ENCODE assay signal across 20 cellular contexts in the genomic region with DNA sequence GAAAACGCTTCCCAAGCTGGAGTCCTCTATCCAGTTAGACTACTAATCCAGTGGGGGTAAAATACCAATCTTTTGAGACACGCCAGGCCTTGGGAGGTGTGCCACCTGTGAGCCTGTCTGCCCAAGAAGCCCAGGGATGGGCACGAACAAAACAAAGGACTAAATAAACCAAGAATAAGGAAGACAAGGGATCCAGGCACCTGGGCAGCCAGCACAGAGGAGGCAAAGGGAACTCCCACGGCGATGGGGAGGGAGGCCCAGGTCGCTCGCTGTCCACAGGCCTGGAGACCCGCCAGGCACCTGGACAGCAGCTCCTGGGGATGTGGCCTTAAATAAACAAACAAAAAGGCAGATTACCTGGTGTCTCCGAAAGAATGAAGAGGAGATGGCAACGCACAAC. TPM values are rescaled to one million over a fixed set of nuclear protein-coding genes. Genes with fewer than 3 reads are reported as not detected.
DNase-seq lines count a peak whose midpoint lies in the region; ATAC-seq, FAIRE-seq and TF ChIP-seq lines count a peak whose summit lies in the region.
"Had no signal": no experiment of that assay in that cellular context is flagged by ENCODE, and none has a peak within 500 bp of the region (broad histone marks: within the 10 kb centered on the region; RNA-seq: fewer than 3 reads in every experiment).

No MANE protein-coding gene starts in this region.

- peaks cover 64% of the 10 kb centered on the region for H3K4me1 ChIP-seq in HepG2 (ENCODE audit: insufficient read depth, low read length)
- H3K4me1 ChIP-seq in subcutaneous abdominal adipose tissue (ENCODE audit: control insufficient read depth in 5 of 5, insufficient read depth in 5 of 5, low read length in 5 of 5) = peaks cover 2 to 43% (median 30%) of the 10 kb centered on the region in 5 donors
- H3K4me1 ChIP-seq in right atrium auricular region = peaks cover 0 to 6% of the 10 kb centered on the region in 2 donors

- CTCF ChIA-PET in HepG2 (lab: Yijun Ruan, JAX; ENCODE audit: low intra/inter-chr PET ratio, low total read pairs) = no interaction called here

- H2AFZ ChIP-seq in HepG2 (ENCODE audit: low read length) = no peak overlapping the region

- TF ChIP-seq CTCF in HepG2 (CRISPR knock-in tag; IDR thresholded peaks at IDR 0.05) = no peak
- TF ChIP-seq CTCF in right atrium auricular region (IDR thresholded peaks at IDR 0.05) = no peak

- DNase-seq in H7 = peak; percentile 18
- DNase-seq in NCI-H146 treated with DMSO at 0.1 percent for 48 hours (lab: John Stamatoyannopoulos, UW; ENCODE audit: unreplicated experiment) = peak; percentile 37
- DNase-seq in HepG2 (ENCODE audit: low spot score) = no peak
- DNase-seq in right atrium auricular region (ENCODE audit: low spot score) = no peak
- no peak for DNase-seq in SHP77 (lab: John Stamatoyannopoulos, UW)
- DNase-seq: DMS 273 treated with DMSO at 0.1 percent for 48 hours, DND-41, H9, KBM-7, MV-4-11, NCI-H1417, NCI-H1930, NCI-H226, NCI-H524, NCI-H82, SW 1271 had no signal

- TF ChIP-seq EP300 in HepG2 (IDR thresholded peaks at IDR 0.05; ENCODE audit: low read depth in 2 of 2, low read length in 2 of 2) = no peak
- no peak for TF ChIP-seq EP300 in HepG2 (CRISPR knock-in tag; IDR thresholded peaks at IDR 0.05; ENCODE audit: borderline replicate concordance)

- H3K27ac ChIP-seq in HepG2 (ENCODE audit: extremely low read length, insufficient read depth, low read length) (no peak overlapping the region), subcutaneous abdominal adipose tissue (ENCODE audit: low read depth, low read length) (peak overlapping the region; percentile 68), right atrium auricular region (no peak overlapping the region)

- no peak for TF ChIP-seq RAD21 in HepG2 (CRISPR knock-in tag; IDR thresholded peaks at IDR 0.05)

- H3K36me3 ChIP-seq in H7 (replicated peaks; ENCODE audit: control insufficient read depth, insufficient read depth, low read length) (no peaks in the 10 kb centered on the region), HepG2 (replicated peaks in 1 of 2; ENCODE audit: control insufficient read depth in 1 of 2, insufficient read depth in 2 of 2, low read length in 2 of 2) (peaks cover 0 to 26% of the 10 kb centered on the region in 2 experiments; a peak in 2 of 5 replicates), subcutaneous abdominal adipose tissue (ENCODE audit: control insufficient read depth in 5 of 5, insufficient read depth in 5 of 5, low read length in 5 of 5) (peaks cover 0 to 2% (median 0%) of the 10 kb centered on the region in 5 donors), right atrium auricular region (no peaks in the 10 kb centered on the region)

- H3K9me3 ChIP-seq in HepG2 (ENCODE audit: low read length) = no peaks in the 10 kb centered on the region
- H3K9me3 ChIP-seq in subcutaneous abdominal adipose tissue (ENCODE audit: control insufficient read depth in 5 of 5, low read length in 5 of 5) = no peaks in the 10 kb centered on the region
- no peaks in the 10 kb centered on the region for H3K9me3 ChIP-seq in right atrium auricular region

- 93% methylated on average over 10 of the region's 10 CpGs for WGBS in HepG2 (ENCODE audit: low lambda C conversion rate)

- no peak for ATAC-seq in HepG2
- no peak for ATAC-seq in HG02623 (IDR thresholded peaks at IDR 0.05; ENCODE audit: unreplicated experiment)
- ATAC-seq: Panc1 had no signal

- H3K4me3 ChIP-seq in H7 (ENCODE audit: insufficient read depth, low read depth, low read length) (no peak overlapping the region), HepG2 (replicated peaks in 1 of 3; ENCODE audit: insufficient read depth in 1 of 3, low read depth in 2 of 3, low read length in 3 of 3) (no peak overlapping the region), subcutaneous abdominal adipose tissue (ENCODE audit: low read depth in 1 of 5, low read length in 5 of 5) (no peak overlapping the region), right atrium auricular region (no peak overlapping the region)

- peaks cover 24% of the 10 kb centered on the region for H3K79me2 ChIP-seq in HepG2 (ENCODE audit: insufficient read depth, low read length)

- no peak overlapping the region for H3K4me2 ChIP-seq in HepG2 (ENCODE audit: low read depth, low read length)

- in situ Hi-C loops in HepG2 (cut with HindIII; ENCODE audit: extremely low pct_ligation_motif_present, low pct_unique_long_range_greater_than_20kb) = no loop called here

- BruUV-seq in HepG2 (replicated peaks; lab: Mats Ljungman, UMichigan) = no TSS peak

- intact Hi-C loops in HepG2 (cut with micrococcal nuclease; ENCODE audit: unreplicated experiment) = no loop called here

- FAIRE-seq in HepG2 (lab: Jason Lieb, UNC) = no peak
- FAIRE-seq: G401.6 had no signal

- H3K27me3 ChIP-seq in H7 (ENCODE audit: control insufficient read depth, insufficient read depth, low read length) (no peaks in the 10 kb centered on the region), HepG2 (ENCODE audit: control insufficient read depth in 1 of 2, insufficient read depth in 2 of 2, low read length in 2 of 2) (no peaks in the 10 kb centered on the region), subcutaneous abdominal adipose tissue (ENCODE audit: control insufficient read depth in 5 of 5, insufficient read depth in 4 of 5, low read length in 5 of 5) (no peaks in the 10 kb centered on the region), right atrium auricular region (no peaks in the 10 kb centered on the region)

- H4K20me1 ChIP-seq in HepG2 (ENCODE audit: insufficient read depth, low read length) = peaks cover 13% of the 10 kb centered on the region; the same call in 1 of the 2 replicates

- POLR2A ChIA-PET in HepG2 (lab: Yijun Ruan, JAX) = no interaction called here

- H3K9ac ChIP-seq in HepG2 (ENCODE audit: insufficient read depth, low read depth, low read length) = no peak overlapping the region
- no peak overlapping the region for H3K9ac ChIP-seq in subcutaneous abdominal adipose tissue (ENCODE audit: low read length in 5 of 5)

- TF ChIP-seq POLR2A in HepG2 (IDR thresholded peaks at IDR 0.05; ENCODE audit: insufficient read depth in 1 of 2, low read depth in 2 of 2, low read length in 2 of 2) = no peak

TF ChIP-seq in HepG2, 621 proteins besides CTCF, POLR2A, EP300 and RAD21 (continues in another document):
- TF ChIP-seq ZNF782 (CRISPR knock-in tag; IDR thresholded peaks at IDR 0.05; ENCODE audit: borderline replicate concordance) = no peak
- TF ChIP-seq SETDB1 (CRISPR knock-in tag; IDR thresholded peaks at IDR 0.05; ENCODE audit: borderline replicate concordance) = no peak
- no peak for TF ChIP-seq ARNT (IDR thresholded peaks at IDR 0.05)

RNA-seq across cellular contexts. Expression of gene LRFN4, which starts 31.4 kb away (rescaled TPM):
- 62.5 and 65.4 TPM in 2 replicates for total RNA-seq in H7 (2014; rRNA removed; shearing (Covaris generic))
- 4.4 and 6.8 TPM in 2 replicates for total RNA-seq in HepG2 (2016; rRNA removed; fragmentation: Illumina TruSeq; extraction: Trizol)
- 1.1 TPM in 2 replicates for total RNA-seq in HepG2 (2016; cell fraction: cytosol; rRNA removed; fragmentation: Illumina TruSeq; extraction: Trizol; ENCODE audit: low read depth)
- total RNA-seq in HepG2 (2016; cell fraction: insoluble cytoplasmic fraction; rRNA removed; fragmentation: Illumina TruSeq; extraction: Trizol) = 3.5 and 6.4 TPM in 2 replicates
- 4.1 and 5.5 TPM in 2 replicates for total RNA-seq in HepG2 (2016; cell fraction: membrane; rRNA removed; fragmentation: Illumina TruSeq; extraction: Trizol)
- total RNA-seq in HepG2 (2016; cell fraction: nucleus; rRNA removed; fragmentation: Illumina TruSeq; extraction: Trizol) = 2.9 and 5.5 TPM in 2 replicates
- polyA plus RNA-seq in HepG2 (2011; rRNA removed) = 1.3 and 2.4 TPM in 2 replicates
- 1.7 and 3.3 TPM in 2 replicates for polyA plus RNA-seq in HepG2 (2011; cell fraction: cytosol; rRNA removed)
- polyA plus RNA-seq in HepG2 (2011; cell fraction: nucleus; rRNA removed) = 7.1 and 9.6 TPM in 2 replicates
- 1.2 and 2.5 TPM in 2 replicates for polyA plus RNA-seq in HepG2 (2012)
- 1.4 and 1.5 TPM in 2 replicates for polyA plus RNA-seq in HepG2 (2016; cell fraction: cytosol; fragmentation: Illumina TruSeq; extraction: Trizol; ENCODE audit: low read depth)
- polyA plus RNA-seq in HepG2 (2016; cell fraction: insoluble cytoplasmic fraction; fragmentation: Illumina TruSeq; extraction: Trizol; ENCODE audit: low read depth) = 3.8 and 4.4 TPM in 2 replicates
- polyA plus RNA-seq in HepG2 (2016; cell fraction: membrane; fragmentation: Illumina TruSeq; extraction: Trizol; ENCODE audit: low read depth) = 3.3 and 4.1 TPM in 2 replicates
- 7.3 and 8.5 TPM in 2 replicates for polyA plus RNA-seq in HepG2 (2016; cell fraction: nucleus; fragmentation: Illumina TruSeq; extraction: Trizol; ENCODE audit: insufficient read depth, low read depth)
- polyA minus RNA-seq in HepG2 (2011; rRNA and poly(A)+ RNA removed; ENCODE audit: low replicate concordance) = 3.9 and 38.9 TPM in 2 replicates
- 2.7 and 3.0 TPM in 2 replicates for polyA minus RNA-seq in HepG2 (2011; cell fraction: cytosol; rRNA and poly(A)+ RNA removed)
- 1.1 and 1.5 TPM in 2 replicates for polyA minus RNA-seq in HepG2 (2011; cell fraction: nucleus; rRNA and poly(A)+ RNA removed)
- total RNA-seq in right atrium auricular region = 10 to 100 TPM in 1 of 2 donors, 1 to 10 TPM in 1; 8.6 to 13.2 TPM

RNA-seq across cellular contexts. Expression of gene RCE1, which starts 45.0 kb away (rescaled TPM):
- 43.1 and 50.6 TPM in 2 replicates for total RNA-seq in H7 (2014; rRNA removed; shearing (Covaris generic))
- 8.0 and 22.2 TPM in 2 replicates for total RNA-seq in HepG2 (2016; rRNA removed; fragmentation: Illumina TruSeq; extraction: Trizol)
- 5.3 and 5.8 TPM in 2 replicates for total RNA-seq in HepG2 (2016; cell fraction: cytosol; rRNA removed; fragmentation: Illumina TruSeq; extraction: Trizol; ENCODE audit: low read depth)
- total RNA-seq in HepG2 (2016; cell fraction: insoluble cytoplasmic fraction; rRNA removed; fragmentation: Illumina TruSeq; extraction: Trizol) = 8.3 and 23.5 TPM in 2 replicates
- total RNA-seq in HepG2 (2016; cell fraction: membrane; rRNA removed; fragmentation: Illumina TruSeq; extraction: Trizol) = 9.8 and 10.6 TPM in 2 replicates
- total RNA-seq in HepG2 (2016; cell fraction: nucleus; rRNA removed; fragmentation: Illumina TruSeq; extraction: Trizol) = 18.1 and 22.0 TPM in 2 replicates
- 22.4 and 29.3 TPM in 2 replicates for polyA plus RNA-seq in HepG2 (2011; rRNA removed)
- polyA plus RNA-seq in HepG2 (2011; cell fraction: cytosol; rRNA removed) = 18.4 and 29.0 TPM in 2 replicates
- polyA plus RNA-seq in HepG2 (2011; cell fraction: nucleus; rRNA removed) = 56.2 and 66.8 TPM in 2 replicates
- 14.4 and 22.1 TPM in 2 replicates for polyA plus RNA-seq in HepG2 (2012)
- 5.7 and 6.5 TPM in 2 replicates for polyA plus RNA-seq in HepG2 (2016; cell fraction: cytosol; fragmentation: Illumina TruSeq; extraction: Trizol; ENCODE audit: low read depth)
- 9.5 and 11.9 TPM in 2 replicates for polyA plus RNA-seq in HepG2 (2016; cell fraction: insoluble cytoplasmic fraction; fragmentation: Illumina TruSeq; extraction: Trizol; ENCODE audit: low read depth)
- polyA plus RNA-seq in HepG2 (2016; cell fraction: membrane; fragmentation: Illumina TruSeq; extraction: Trizol; ENCODE audit: low read depth) = 8.8 and 9.5 TPM in 2 replicates
- polyA plus RNA-seq in HepG2 (2016; cell fraction: nucleus; fragmentation: Illumina TruSeq; extraction: Trizol; ENCODE audit: insufficient read depth, low read depth) = 41.3 and 46.5 TPM in 2 replicates
- polyA minus RNA-seq in HepG2 (2011; rRNA and poly(A)+ RNA removed; ENCODE audit: low replicate concordance) = 40.2 and 41.8 TPM in 2 replicates
- 11.0 and 11.1 TPM in 2 replicates for polyA minus RNA-seq in HepG2 (2011; cell fraction: cytosol; rRNA and poly(A)+ RNA removed)
- 16.7 and 18.8 TPM in 2 replicates for polyA minus RNA-seq in HepG2 (2011; cell fraction: nucleus; rRNA and poly(A)+ RNA removed)
- total RNA-seq in right atrium auricular region = 1 to 10 TPM; 6.4 to 8.1 TPM

Comparison
In these comparisons a context has a peak if more than half of its experiments do, and no peak if none do; other contexts are left out.
1. DNase-seq: peak in H7 (single experiment) and NCI-H146 treated with DMSO at 0.1 percent for 48 hours (single experiment); none in HepG2 (single experiment), right atrium auricular region (single experiment) and SHP77 (0 of 2).